ENCODE assay signal across 1 cellular context in the genomic region with DNA sequence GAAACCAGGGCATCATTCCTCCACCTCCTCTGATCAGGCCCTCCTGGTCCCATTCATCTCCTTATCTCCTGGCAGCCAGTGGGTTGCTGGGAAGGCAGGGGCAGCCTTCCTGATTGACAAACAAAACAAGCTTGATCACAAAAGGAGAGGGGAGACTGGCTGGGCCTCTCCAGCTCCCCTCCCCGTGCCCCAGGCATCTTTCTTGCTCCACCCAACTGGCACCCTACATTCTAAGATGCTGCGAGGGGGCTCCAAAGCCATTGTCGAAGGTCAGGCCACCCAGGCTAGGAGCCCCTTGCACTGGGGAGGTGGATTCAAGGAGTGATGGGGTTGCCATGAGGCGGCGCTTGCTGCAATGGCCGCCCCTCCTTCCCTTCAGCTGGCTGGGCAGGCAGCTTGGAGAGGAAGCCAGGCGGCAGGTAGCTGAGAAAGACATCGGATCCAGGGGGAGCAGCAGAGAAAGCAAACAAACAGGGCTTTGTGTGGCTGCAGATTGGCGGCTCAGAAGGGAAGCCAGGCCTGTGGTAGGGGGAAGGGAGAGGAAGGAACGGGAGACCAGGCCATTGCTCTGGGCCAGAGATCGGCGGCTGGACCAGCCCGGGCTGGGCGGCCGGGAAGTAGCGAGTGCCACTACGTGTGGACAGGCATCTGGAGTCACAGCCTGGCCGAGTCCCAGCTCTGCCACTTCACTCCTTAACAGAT.
TF ChIP-seq lines count a peak whose summit lies in the region.

No MANE protein-coding gene starts in this region.

TF ChIP-seq in HepG2, 621 proteins besides CTCF, POLR2A, EP300 and RAD21 (continued from another document and continues in another):
- TF ChIP-seq HMGXB4 (CRISPR knock-in tag; IDR thresholded peaks at IDR 0.05; ENCODE audit: borderline replicate concordance in 1 of 2, low read depth in 1 of 2): peak; percentile 22 to 31; a peak in 1 of 4 replicates
- TF ChIP-seq ZNF225 (CRISPR knock-in tag; IDR thresholded peaks at IDR 0.05): no peak
- no peak for TF ChIP-seq HES4 (CRISPR knock-in tag; IDR thresholded peaks at IDR 0.05; ENCODE audit: borderline replicate concordance)
- no peak for TF ChIP-seq FOXK1 (CRISPR knock-in tag; IDR thresholded peaks at IDR 0.05; ENCODE audit: borderline replicate concordance, low read depth)
- no peak for TF ChIP-seq ZNF773 (CRISPR knock-in tag; IDR thresholded peaks at IDR 0.05; ENCODE audit: borderline replicate concordance)
- no peak for TF ChIP-seq NCOA1 (CRISPR knock-in tag; IDR thresholded peaks at IDR 0.05)
- no peak for TF ChIP-seq ZNF782 (CRISPR knock-in tag; IDR thresholded peaks at IDR 0.05; ENCODE audit: borderline replicate concordance)
- 0 out of 2 replicates have a peak, but pooled peaks have one; percentile 46 for TF ChIP-seq GMEB1 (CRISPR knock-in tag; IDR thresholded peaks at IDR 0.05; ENCODE audit: borderline replicate concordance)
- no peak for TF ChIP-seq KLF15 (CRISPR knock-in tag; IDR thresholded peaks at IDR 0.05; ENCODE audit: borderline replicate concordance)
- TF ChIP-seq, protein P1, sequence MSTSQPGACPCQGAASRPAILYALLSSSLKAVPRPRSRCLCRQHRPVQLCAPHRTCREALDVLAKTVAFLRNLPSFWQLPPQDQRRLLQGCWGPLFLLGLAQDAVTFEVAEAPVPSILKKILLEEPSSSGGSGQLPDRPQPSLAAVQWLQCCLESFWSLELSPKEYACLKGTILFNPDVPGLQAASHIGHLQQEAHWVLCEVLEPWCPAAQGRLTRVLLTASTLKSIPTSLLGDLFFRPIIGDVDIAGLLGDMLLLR (CRISPR knock-in tag; IDR thresholded peaks at IDR 0.05): 0 out of 2 replicates have a peak, but pooled peaks have one; percentile 36
- no peak for TF ChIP-seq ZSCAN21 (CRISPR knock-in tag; IDR thresholded peaks at IDR 0.05; ENCODE audit: borderline replicate concordance)
- TF ChIP-seq SP5 (CRISPR knock-in tag; IDR thresholded peaks at IDR 0.05; ENCODE audit: borderline replicate concordance, low read depth): no peak
- no peak for TF ChIP-seq ZNF121 (CRISPR knock-in tag; IDR thresholded peaks at IDR 0.05)
- peak; percentile 78; the same call in 1 of the 2 replicates for TF ChIP-seq ZNF317 (CRISPR knock-in tag; IDR thresholded peaks at IDR 0.05)
- TF ChIP-seq, protein P2, sequence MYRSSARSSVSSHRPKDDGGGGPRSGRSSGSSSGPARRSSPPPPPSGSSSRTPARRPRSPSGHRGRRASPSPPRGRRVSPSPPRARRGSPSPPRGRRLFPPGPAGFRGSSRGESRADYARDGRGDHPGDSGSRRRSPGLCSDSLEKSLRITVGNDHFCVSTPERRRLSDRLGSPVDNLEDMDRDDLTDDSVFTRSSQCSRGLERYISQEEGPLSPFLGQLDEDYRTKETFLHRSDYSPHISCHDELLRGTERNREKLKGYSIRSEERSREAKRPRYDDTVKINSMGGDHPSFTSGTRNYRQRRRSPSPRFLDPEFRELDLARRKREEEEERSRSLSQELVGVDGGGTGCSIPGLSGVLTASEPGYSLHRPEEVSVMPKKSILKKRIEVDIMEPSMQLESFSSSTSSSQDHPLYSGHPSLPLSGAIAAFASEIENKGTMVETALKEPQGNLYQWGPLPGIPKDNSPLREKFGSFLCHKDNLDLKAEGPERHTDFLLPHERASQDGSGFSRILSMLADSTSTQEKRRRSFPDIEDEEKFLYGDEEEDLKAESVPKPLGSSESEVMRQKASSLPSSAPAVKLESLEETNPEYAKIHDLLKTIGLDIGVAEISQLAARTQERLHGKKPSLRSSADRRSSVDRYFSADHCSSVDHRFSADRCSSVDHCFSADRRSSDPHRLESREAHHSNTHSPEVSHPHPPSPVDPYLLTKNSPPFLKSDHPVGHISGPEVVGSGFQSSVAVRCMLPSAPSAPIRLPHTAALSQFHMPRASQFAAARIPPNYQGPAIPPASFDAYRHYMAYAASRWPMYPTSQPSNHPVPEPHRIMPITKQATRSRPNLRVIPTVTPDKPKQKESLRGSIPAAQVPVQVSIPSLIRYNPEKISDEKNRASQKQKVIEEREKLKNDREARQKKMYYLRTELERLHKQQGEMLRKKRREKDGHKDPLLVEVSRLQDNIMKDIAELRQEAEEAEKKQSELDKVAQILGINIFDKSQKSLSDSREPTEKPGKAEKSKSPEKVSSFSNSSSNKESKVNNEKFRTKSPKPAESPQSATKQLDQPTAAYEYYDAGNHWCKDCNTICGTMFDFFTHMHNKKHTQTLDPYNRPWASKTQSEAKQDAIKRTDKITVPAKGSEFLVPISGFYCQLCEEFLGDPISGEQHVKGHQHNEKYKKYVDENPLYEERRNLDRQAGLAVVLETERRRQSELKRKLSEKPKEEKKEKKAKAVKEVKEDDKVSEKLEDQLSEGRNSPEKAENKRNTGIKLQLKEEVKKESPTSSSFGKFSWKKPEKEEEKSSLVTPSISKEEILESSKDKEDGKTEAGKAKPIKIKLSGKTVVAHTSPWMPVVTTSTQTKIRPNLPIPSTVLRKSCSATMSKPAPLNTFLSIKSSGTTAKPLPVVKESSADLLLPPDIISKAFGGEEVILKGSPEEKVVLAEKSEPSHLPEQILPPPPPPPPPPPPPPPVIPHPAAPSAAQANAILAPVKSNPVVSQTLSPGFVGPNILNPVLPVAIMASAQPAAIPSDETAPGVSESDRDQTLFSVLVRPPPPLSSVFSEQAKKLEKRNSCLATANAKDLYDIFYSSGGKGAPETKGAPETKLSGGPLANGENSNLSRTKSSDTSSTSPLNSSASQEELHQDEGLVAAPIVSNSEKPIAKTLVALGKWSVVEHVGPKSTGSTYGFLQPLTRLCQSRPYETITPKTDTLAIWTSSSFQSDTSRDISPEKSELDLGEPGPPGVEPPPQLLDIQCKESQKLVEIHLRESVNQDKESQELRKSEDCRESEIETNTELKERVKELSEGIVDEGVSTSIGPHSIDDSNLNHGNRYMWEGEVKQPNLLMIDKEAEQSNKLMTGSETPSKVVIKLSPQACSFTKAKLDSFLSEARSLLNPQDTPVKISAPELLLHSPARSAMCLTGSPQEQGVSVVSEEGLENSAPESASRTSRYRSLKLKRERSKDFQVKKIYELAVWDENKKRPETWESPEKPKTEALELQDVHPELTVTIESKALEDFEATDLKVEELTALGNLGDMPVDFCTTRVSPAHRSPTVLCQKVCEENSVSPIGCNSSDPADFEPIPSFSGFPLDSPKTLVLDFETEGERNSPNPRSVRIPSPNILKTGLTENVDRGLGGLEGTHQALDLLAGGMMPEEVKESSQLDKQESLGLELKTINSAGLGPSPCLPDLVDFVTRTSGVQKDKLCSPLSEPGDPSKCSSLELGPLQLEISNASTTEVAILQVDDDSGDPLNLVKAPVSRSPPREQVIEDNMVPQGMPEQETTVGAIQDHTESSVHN (CRISPR knock-in tag; IDR thresholded peaks at IDR 0.05): no peak
- TF ChIP-seq ZNF709 (CRISPR knock-in tag; IDR thresholded peaks at IDR 0.05): no peak
- peak; percentile 67 for TF ChIP-seq SAP130 (CRISPR knock-in tag; IDR thresholded peaks at IDR 0.05; ENCODE audit: low read depth)
- no peak for TF ChIP-seq ZNF557 (CRISPR knock-in tag; IDR thresholded peaks at IDR 0.05)
- TF ChIP-seq, protein P3, sequence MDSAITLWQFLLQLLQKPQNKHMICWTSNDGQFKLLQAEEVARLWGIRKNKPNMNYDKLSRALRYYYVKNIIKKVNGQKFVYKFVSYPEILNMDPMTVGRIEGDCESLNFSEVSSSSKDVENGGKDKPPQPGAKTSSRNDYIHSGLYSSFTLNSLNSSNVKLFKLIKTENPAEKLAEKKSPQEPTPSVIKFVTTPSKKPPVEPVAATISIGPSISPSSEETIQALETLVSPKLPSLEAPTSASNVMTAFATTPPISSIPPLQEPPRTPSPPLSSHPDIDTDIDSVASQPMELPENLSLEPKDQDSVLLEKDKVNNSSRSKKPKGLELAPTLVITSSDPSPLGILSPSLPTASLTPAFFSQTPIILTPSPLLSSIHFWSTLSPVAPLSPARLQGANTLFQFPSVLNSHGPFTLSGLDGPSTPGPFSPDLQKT (CRISPR knock-in tag; IDR thresholded peaks at IDR 0.05; ENCODE audit: borderline replicate concordance): no peak
- no peak for TF ChIP-seq KLF13 (CRISPR knock-in tag; IDR thresholded peaks at IDR 0.05)
- TF ChIP-seq, protein P4, sequence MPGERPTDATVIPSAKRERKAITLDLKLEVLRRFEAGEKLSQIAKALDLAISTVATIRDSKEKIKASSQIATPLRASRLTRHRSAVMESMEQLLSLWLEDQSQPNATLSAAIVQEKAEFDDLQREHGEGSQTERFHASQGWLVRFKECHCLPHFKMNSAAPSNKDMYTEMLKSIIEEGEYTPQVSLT (CRISPR knock-in tag; IDR thresholded peaks at IDR 0.05; ENCODE audit: borderline replicate concordance, low read depth): no peak
- no peak for TF ChIP-seq ZNF451 (CRISPR knock-in tag; IDR thresholded peaks at IDR 0.05)
- TF ChIP-seq, protein P5, sequence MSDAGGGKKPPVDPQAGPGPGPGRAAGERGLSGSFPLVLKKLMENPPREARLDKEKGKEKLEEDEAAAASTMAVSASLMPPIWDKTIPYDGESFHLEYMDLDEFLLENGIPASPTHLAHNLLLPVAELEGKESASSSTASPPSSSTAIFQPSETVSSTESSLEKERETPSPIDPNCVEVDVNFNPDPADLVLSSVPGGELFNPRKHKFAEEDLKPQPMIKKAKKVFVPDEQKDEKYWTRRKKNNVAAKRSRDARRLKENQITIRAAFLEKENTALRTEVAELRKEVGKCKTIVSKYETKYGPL (CRISPR knock-in tag; IDR thresholded peaks at IDR 0.05): no peak; the same call in 1 of the 2 replicates
- peak; percentile 3; the same call in 1 of the 2 replicates for TF ChIP-seq ZNF639 (CRISPR knock-in tag; conservative IDR thresholded peaks at IDR 0.05)
- TF ChIP-seq ZNF776 (CRISPR knock-in tag; IDR thresholded peaks at IDR 0.05): peak; percentile 67; the same call in 1 of the 2 replicates
- TF ChIP-seq, protein P6, sequence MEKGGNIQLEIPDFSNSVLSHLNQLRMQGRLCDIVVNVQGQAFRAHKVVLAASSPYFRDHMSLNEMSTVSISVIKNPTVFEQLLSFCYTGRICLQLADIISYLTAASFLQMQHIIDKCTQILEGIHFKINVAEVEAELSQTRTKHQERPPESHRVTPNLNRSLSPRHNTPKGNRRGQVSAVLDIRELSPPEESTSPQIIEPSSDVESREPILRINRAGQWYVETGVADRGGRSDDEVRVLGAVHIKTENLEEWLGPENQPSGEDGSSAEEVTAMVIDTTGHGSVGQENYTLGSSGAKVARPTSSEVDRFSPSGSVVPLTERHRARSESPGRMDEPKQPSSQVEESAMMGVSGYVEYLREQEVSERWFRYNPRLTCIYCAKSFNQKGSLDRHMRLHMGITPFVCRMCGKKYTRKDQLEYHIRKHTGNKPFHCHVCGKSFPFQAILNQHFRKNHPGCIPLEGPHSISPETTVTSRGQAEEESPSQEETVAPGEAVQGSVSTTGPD (CRISPR knock-in tag; IDR thresholded peaks at IDR 0.05): 0 out of 2 replicates have a peak, but pooled peaks have one; percentile 42
- TF ChIP-seq RBM22 (optimal IDR thresholded peaks at IDR 0.05; ENCODE audit: low read length): peak; percentile 46
- no peak; the same call in none of the 2 replicates for TF ChIP-seq ZNF160 (CRISPR knock-in tag; IDR thresholded peaks at IDR 0.05)
- TF ChIP-seq, protein P7, sequence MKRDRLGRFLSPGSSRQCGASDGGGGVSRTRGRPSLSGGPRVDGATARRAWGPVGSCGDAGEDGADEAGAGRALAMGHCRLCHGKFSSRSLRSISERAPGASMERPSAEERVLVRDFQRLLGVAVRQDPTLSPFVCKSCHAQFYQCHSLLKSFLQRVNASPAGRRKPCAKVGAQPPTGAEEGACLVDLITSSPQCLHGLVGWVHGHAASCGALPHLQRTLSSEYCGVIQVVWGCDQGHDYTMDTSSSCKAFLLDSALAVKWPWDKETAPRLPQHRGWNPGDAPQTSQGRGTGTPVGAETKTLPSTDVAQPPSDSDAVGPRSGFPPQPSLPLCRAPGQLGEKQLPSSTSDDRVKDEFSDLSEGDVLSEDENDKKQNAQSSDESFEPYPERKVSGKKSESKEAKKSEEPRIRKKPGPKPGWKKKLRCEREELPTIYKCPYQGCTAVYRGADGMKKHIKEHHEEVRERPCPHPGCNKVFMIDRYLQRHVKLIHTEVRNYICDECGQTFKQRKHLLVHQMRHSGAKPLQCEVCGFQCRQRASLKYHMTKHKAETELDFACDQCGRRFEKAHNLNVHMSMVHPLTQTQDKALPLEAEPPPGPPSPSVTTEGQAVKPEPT (CRISPR knock-in tag; IDR thresholded peaks at IDR 0.05; ENCODE audit: low read depth): no peak
- TF ChIP-seq BRD4 (CRISPR knock-in tag; IDR thresholded peaks at IDR 0.05): no peak; the same call in 1 of the 2 replicates
- no peak for TF ChIP-seq KLF9 (CRISPR knock-in tag; IDR thresholded peaks at IDR 0.05; ENCODE audit: low read depth)
- peak; percentile 36; the same call in 1 of the 2 replicates for TF ChIP-seq PHF20 (CRISPR knock-in tag; IDR thresholded peaks at IDR 0.05)
